In genomic region chrX:74784629-74785028, GRCh38 we compare ENCODE assay signal across 6 cellular contexts.
"Had no signal": no experiment of that assay in that cellular context is flagged by ENCODE, and none has a peak within 500 bp of the region (broad histone marks: within the 10 kb centered on the region; RNA-seq: fewer than 3 reads in every experiment).

No MANE protein-coding gene starts in this region.

- DNase-seq: GDM1, GF-D8 had no signal

- H3K4me3 ChIP-seq: GM12878 had no signal

- FAIRE-seq: G401.6, GM12878, GM12892, GM18507 had no signal
